In genomic region chr1:31765516-31765915, GRCh38 we compare ENCODE assay signal across 15 cellular contexts. TPM values are rescaled to one million over a fixed set of nuclear protein-coding genes. Genes with fewer than 3 reads are reported as not detected.
"Had no signal": no experiment of that assay in that cellular context is flagged by ENCODE, and none has a peak within 500 bp of the region (broad histone marks: within the 10 kb centered on the region; RNA-seq: fewer than 3 reads in every experiment).

No MANE protein-coding gene starts in this region.

- H2AFZ ChIP-seq: parathyroid adenoma had no signal

- DNase-seq: activated CD8-positive, alpha-beta memory T cell treated with anti-CD3 and anti-CD28 coated beads, Interleukin-2, amount 50 U/mL, for 4 hours; activated gamma-delta T cell treated with Interleukin-2 at 50 U/mL for 16 hours; activated naive CD8-positive, alpha-beta T cell treated with anti-CD3 and anti-CD28 coated beads for 36 hours; colonic mucosa; effector CD8-positive, alpha-beta T cell; kidney glomerular epithelial cell; stimulated activated CD4-positive, alpha-beta T cell treated with anti-CD3 and anti-CD28 coated beads, Interleukin-2, amount 100 ng/mL, for 48 hours; T-helper 9 cell; uterus had no signal

- H3K4me3 ChIP-seq: colonic mucosa, gastroesophageal sphincter, uterus had no signal

- H3K36me3 ChIP-seq: colonic mucosa, gastroesophageal sphincter, uterus had no signal

- H3K79me2 ChIP-seq: parathyroid adenoma had no signal

- H3K9me3 ChIP-seq: colonic mucosa, gastroesophageal sphincter, uterus had no signal

- H3K9ac ChIP-seq: parathyroid adenoma had no signal

- H3K27me3 ChIP-seq: uterus had no signal

- ATAC-seq: activated CD4-positive, alpha-beta T cell treated with anti-CD3 and anti-CD28 coated beads for 36 hours; activated CD8-positive, alpha-beta T cell treated with anti-CD3 and anti-CD28 coated beads for 36 hours; activated T-cell treated with anti-CD3 and anti-CD28 coated beads, Interleukin-2, amount 50 U/mL, for 72 hours; gastroesophageal sphincter; stimulated activated naive CD8-positive, alpha-beta T cell treated with anti-CD3 and anti-CD28 coated beads, Interleukin-15, Interleukin-2, amounts not matched to agents 100 U/mL and 50 U/mL, for 24 hours had no signal

- H3K27ac ChIP-seq: colonic mucosa, gastroesophageal sphincter, parathyroid adenoma, uterus had no signal

RNA-seq across cellular contexts. Expression of gene SPOCD1, which starts 50.3 kb away (rescaled TPM):
- total RNA-seq: activated CD8-positive, alpha-beta T cell treated with anti-CD3 and anti-CD28 coated beads for 36 hours; activated naive CD8-positive, alpha-beta T cell treated with anti-CD3 and anti-CD28 coated beads for 36 hours had no signal
